ENCODE assay signal across 15 cellular contexts in genomic region chr5:54091416-54092130, GRCh38.
DNase-seq lines count a peak whose midpoint lies in the region; ATAC-seq, FAIRE-seq and TF ChIP-seq lines count a peak whose summit lies in the region.
"Had no signal": no experiment of that assay in that cellular context is flagged by ENCODE, and none has a peak within 500 bp of the region (broad histone marks: within the 10 kb centered on the region; RNA-seq: fewer than 3 reads in every experiment).

No MANE protein-coding gene starts in this region.

- H3K4me1 ChIP-seq in Caco-2 = peaks cover 14% of the 10 kb centered on the region; the same call in 1 of the 2 replicates
- H3K4me1 ChIP-seq in right cardiac atrium (ENCODE audit: control insufficient read depth, insufficient read depth, low read length) = no peaks in the 10 kb centered on the region
- H3K4me1 ChIP-seq in body of pancreas = no peaks in the 10 kb centered on the region
- H3K4me1 ChIP-seq in spleen = no peaks in the 10 kb centered on the region

- FAIRE-seq in bronchial epithelial cell (lab: Jason Lieb, UNC) = peak; percentile 50

- no peak for DNase-seq in Caco-2
- DNase-seq in NCI-H2171 (lab: John Stamatoyannopoulos, UW) = peak; percentile 96
- DNase-seq in bronchial epithelial cell (ENCODE audit: low read depth) = peak; percentile 71
- peak in 2 of 3 donors; percentile 22 to 38 for DNase-seq in right cardiac atrium
- no peak for DNase-seq in body of pancreas
- DNase-seq in T1000 (lab: John Stamatoyannopoulos, UW) = no peak
- DNase-seq in NCI-H774 (lab: John Stamatoyannopoulos, UW) = no peak
- no peak for DNase-seq in spleen
- DNase-seq: activated B cell treated with CpG ODN at 0.5 μM for 24 hours; activated effector memory CD4-positive, alpha-beta T cell treated with anti-CD3 and anti-CD28 coated beads, Interleukin-2, amount 50 U/mL, for 16 hours; aorta; natural killer cell; NCI-H1105 treated with DMSO at 0.1 percent for 48 hours; NCI-H345 had no signal

- H3K36me3 Mint-ChIP-seq in Caco-2 (ENCODE audit: insufficient read depth, unreplicated experiment) = peaks cover 37% of the 10 kb centered on the region
- H3K36me3 Mint-ChIP-seq: natural killer cell had no signal

- H3K4me1 Mint-ChIP-seq in Caco-2 (ENCODE audit: low read depth, unreplicated experiment) = peaks cover 15% of the 10 kb centered on the region

- no peak for TF ChIP-seq POLR2A in body of pancreas (IDR thresholded peaks at IDR 0.05)
- no peak for TF ChIP-seq POLR2A in spleen (IDR thresholded peaks at IDR 0.05)

- BruUV-seq in Caco-2 (replicated peaks; lab: Mats Ljungman, UMichigan) = no TSS peak

- POLR2A ChIA-PET in Caco-2 (lab: Charles Lee) = no interaction called here

- no peak overlapping the region for H3K4me3 Mint-ChIP-seq in Caco-2 (ENCODE audit: unreplicated experiment)
- H3K4me3 Mint-ChIP-seq: activated B cell treated with CpG ODN at 0.5 μM for 24 hours, natural killer cell had no signal

- no peaks in the 10 kb centered on the region for H3K9me3 Mint-ChIP-seq in Caco-2 (ENCODE audit: unreplicated experiment)
- H3K9me3 Mint-ChIP-seq: natural killer cell had no signal

- H3K9me3 ChIP-seq in Caco-2 (no peaks in the 10 kb centered on the region), right cardiac atrium (ENCODE audit: control insufficient read depth, low read length) (no peaks in the 10 kb centered on the region), body of pancreas (no peaks in the 10 kb centered on the region), spleen (no peaks in the 10 kb centered on the region)
- H3K9me3 ChIP-seq: tibial nerve had no signal

- 89% methylated on average over 8 of the region's 8 CpGs for WGBS in right cardiac atrium
- 90 to 91% methylated on average over 8 of the region's 8 CpGs for WGBS in body of pancreas, 2 donors
- 88 to 98% (median 94%) methylated on average over 8 of the region's 8 CpGs for WGBS in spleen, 5 donors

- intact Hi-C loops in Caco-2 (cut with micrococcal nuclease; ENCODE audit: unreplicated experiment) (loop anchor here (10.0 kb wide), 1 partner anchor 123 kb away; no protein-coding TSS in a partner anchor), right cardiac atrium (cut with DNase I) (no loop called here), body of pancreas (cut with DNase I) (no loop called here), spleen (cut with DNase I; ENCODE audit: low total_unique reads) (no loop called here)

- H3K36me3 ChIP-seq in Caco-2 (ENCODE audit: control insufficient read depth, insufficient read depth, low read length) = no peaks in the 10 kb centered on the region; the same call in 1 of the 2 replicates
- no peaks in the 10 kb centered on the region for H3K36me3 ChIP-seq in bronchial epithelial cell (ENCODE audit: control insufficient read depth, insufficient read depth, low read length)
- H3K36me3 ChIP-seq in body of pancreas (replicated peaks in 1 of 2; ENCODE audit: insufficient read depth in 1 of 2, low read depth in 2 of 2) = no peaks in the 10 kb centered on the region
- H3K36me3 ChIP-seq in spleen = peaks cover 0 to 6% (median 0%) of the 10 kb centered on the region in 6 donors
- H3K36me3 ChIP-seq: tibial nerve had no signal

- no peaks in the 10 kb centered on the region for H3K27me3 ChIP-seq in Caco-2 (replicated peaks; ENCODE audit: control insufficient read depth, insufficient read depth, low read length)
- no peaks in the 10 kb centered on the region for H3K27me3 ChIP-seq in bronchial epithelial cell (ENCODE audit: control insufficient read depth, insufficient read depth, low read length)
- no peaks in the 10 kb centered on the region for H3K27me3 ChIP-seq in right cardiac atrium (ENCODE audit: control insufficient read depth, insufficient read depth)
- no peaks in the 10 kb centered on the region for H3K27me3 ChIP-seq in body of pancreas
- H3K27me3 ChIP-seq in spleen (replicated peaks in 1 of 7) = no peaks in the 10 kb centered on the region
- H3K27me3 ChIP-seq: tibial nerve had no signal

- ATAC-seq in right cardiac atrium = peak in 1 of 2 donors; percentile 53
- no peak for ATAC-seq in body of pancreas
- ATAC-seq: natural killer cell had no signal

- peak overlapping the region; percentile 81 for H3K27ac Mint-ChIP-seq in Caco-2 (ENCODE audit: unreplicated experiment)
- H3K27ac Mint-ChIP-seq: activated B cell treated with CpG ODN at 0.5 μM for 24 hours, natural killer cell had no signal

- CTCF ChIA-PET in Caco-2 (lab: Charles Lee) = no interaction called here

- no peak overlapping the region for H3K4me3 ChIP-seq in Caco-2 (ENCODE audit: low read depth, low read length)
- no peak overlapping the region for H3K4me3 ChIP-seq in bronchial epithelial cell (ENCODE audit: low read depth, low read length)
- H3K4me3 ChIP-seq in right cardiac atrium (ENCODE audit: low read length) = no peak overlapping the region
- no peak overlapping the region for H3K4me3 ChIP-seq in body of pancreas
- H3K4me3 ChIP-seq in spleen = no peak overlapping the region
- H3K4me3 ChIP-seq: tibial nerve had no signal

- TF ChIP-seq CTCF in Caco-2 (IDR thresholded peaks at IDR 0.05; ENCODE audit: insufficient read depth in 1 of 2, low read depth in 1 of 2, low read length in 1 of 2, severe bottlenecking in 1 of 2, unreplicated experiment in 1 of 2) = no peak
- no peak for TF ChIP-seq CTCF in bronchial epithelial cell (IDR thresholded peaks at IDR 0.05; ENCODE audit: insufficient read depth, low read length, severe bottlenecking)
- TF ChIP-seq CTCF in body of pancreas (IDR thresholded peaks at IDR 0.05) = no peak
- TF ChIP-seq CTCF in spleen (IDR thresholded peaks at IDR 0.05 in 8 of 11, conservative IDR thresholded peaks at IDR 0.05 in 3 of 11) = no peak

- H3K27ac ChIP-seq in right cardiac atrium (ENCODE audit: low read length) (no peak overlapping the region), body of pancreas (no peak overlapping the region), spleen (no peak overlapping the region)
- H3K27ac ChIP-seq: tibial nerve had no signal

- H3K27me3 Mint-ChIP-seq in Caco-2 (ENCODE audit: insufficient read depth, unreplicated experiment) = no peaks in the 10 kb centered on the region
- H3K27me3 Mint-ChIP-seq: activated B cell treated with CpG ODN at 0.5 μM for 24 hours had no signal

Comparison
In these comparisons a context has a peak if more than half of its experiments do, and no peak if none do; other contexts are left out.
1. DNase-seq: peak in NCI-H2171 (single experiment), bronchial epithelial cell (single experiment) and right cardiac atrium (2 of 3); none in Caco-2 (0 of 2), body of pancreas (0 of 4), T1000 (single experiment), NCI-H774 (single experiment) and spleen (single experiment).